Comparison of ENCODE assay signal across 1 cellular context in the genomic region with DNA sequence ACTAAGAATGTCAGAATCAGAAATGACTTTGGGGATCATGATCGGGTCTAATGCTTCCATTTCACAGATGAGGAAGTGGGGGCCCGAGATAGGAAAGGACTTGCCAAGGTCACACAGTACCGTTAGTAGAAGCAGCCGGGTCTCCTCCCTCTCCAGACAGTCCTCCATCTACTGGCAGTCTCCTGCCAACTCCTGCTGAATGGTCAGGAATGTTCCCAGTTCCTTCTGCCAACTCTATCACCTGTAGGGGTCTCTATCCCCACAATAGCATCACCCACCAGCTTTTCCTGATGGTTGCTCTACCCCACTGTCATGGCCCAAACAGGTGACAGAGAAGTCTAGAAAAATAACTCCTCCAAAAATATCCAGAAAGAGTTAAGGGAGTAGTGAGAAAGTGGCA.
TF ChIP-seq lines count a peak whose summit lies in the region.

No MANE protein-coding gene starts in this region.

TF ChIP-seq in WTC11, 78 proteins besides CTCF, POLR2A, EP300 and RAD21:
- TF ChIP-seq, protein P1, sequence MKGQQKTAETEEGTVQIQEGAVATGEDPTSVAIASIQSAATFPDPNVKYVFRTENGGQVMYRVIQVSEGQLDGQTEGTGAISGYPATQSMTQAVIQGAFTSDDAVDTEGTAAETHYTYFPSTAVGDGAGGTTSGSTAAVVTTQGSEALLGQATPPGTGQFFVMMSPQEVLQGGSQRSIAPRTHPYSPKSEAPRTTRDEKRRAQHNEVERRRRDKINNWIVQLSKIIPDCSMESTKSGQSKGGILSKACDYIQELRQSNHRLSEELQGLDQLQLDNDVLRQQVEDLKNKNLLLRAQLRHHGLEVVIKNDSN (CRISPR knock-in tag; IDR thresholded peaks at IDR 0.05), result no peak
- TF ChIP-seq TCF7 (CRISPR knock-in tag; IDR thresholded peaks at IDR 0.05; ENCODE audit: low read depth) (no peak), NR3C1 (CRISPR knock-in tag; conservative IDR thresholded peaks at IDR 0.05; ENCODE audit: low read depth) (no peak), FOXJ3 (CRISPR knock-in tag; IDR thresholded peaks at IDR 0.05; ENCODE audit: borderline replicate concordance) (no peak), ATF1 (CRISPR knock-in tag; IDR thresholded peaks at IDR 0.05) (no peak), ZNF232 (CRISPR knock-in tag; IDR thresholded peaks at IDR 0.05) (no peak), ZNF671 (CRISPR knock-in tag; IDR thresholded peaks at IDR 0.05) (no peak), JUN (CRISPR knock-in tag; IDR thresholded peaks at IDR 0.05) (no peak), CREM (CRISPR knock-in tag; IDR thresholded peaks at IDR 0.05) (no peak), PRRX2 (CRISPR knock-in tag; IDR thresholded peaks at IDR 0.05) (no peak), USF2 (CRISPR knock-in tag; IDR thresholded peaks at IDR 0.05) (no peak), ZNF138 (CRISPR knock-in tag; conservative IDR thresholded peaks at IDR 0.05) (no peak), ZNF263 (CRISPR knock-in tag; IDR thresholded peaks at IDR 0.05; ENCODE audit: low read depth) (no peak), E2F4 (CRISPR knock-in tag; IDR thresholded peaks at IDR 0.05; ENCODE audit: borderline replicate concordance, low read depth) (no peak), SMAD3 (CRISPR knock-in tag; IDR thresholded peaks at IDR 0.05; ENCODE audit: borderline replicate concordance) (no peak), NR2C2 (CRISPR knock-in tag; IDR thresholded peaks at IDR 0.05) (no peak), ZBTB21 (CRISPR knock-in tag; IDR thresholded peaks at IDR 0.05; ENCODE audit: borderline replicate concordance) (no peak)
- TF ChIP-seq, protein P2, sequence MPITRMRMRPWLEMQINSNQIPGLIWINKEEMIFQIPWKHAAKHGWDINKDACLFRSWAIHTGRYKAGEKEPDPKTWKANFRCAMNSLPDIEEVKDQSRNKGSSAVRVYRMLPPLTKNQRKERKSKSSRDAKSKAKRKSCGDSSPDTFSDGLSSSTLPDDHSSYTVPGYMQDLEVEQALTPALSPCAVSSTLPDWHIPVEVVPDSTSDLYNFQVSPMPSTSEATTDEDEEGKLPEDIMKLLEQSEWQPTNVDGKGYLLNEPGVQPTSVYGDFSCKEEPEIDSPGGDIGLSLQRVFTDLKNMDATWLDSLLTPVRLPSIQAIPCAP (CRISPR knock-in tag; IDR thresholded peaks at IDR 0.05), result no peak
